ENCODE assay signal across 1 cellular context in the genomic region with DNA sequence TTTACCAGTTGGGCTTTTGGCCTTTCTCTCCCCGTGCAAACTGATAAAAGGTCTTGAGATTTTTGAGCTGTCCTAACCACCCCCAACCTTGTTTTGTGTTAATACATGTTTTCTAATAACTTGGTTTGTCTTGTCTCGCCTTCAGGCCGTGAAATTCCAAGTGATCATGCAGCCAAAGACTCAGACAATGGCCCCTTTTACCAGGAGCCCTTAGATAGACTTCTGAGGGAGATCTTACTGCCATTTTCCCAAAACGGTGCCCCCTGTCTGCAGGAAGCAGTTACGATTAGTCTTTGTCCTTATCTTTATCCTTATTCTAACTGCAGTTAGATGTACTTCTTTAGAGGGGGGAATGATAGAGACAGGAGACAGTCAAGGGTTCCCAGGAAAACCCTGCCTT.
TF ChIP-seq lines count a peak whose summit lies in the region.

No MANE protein-coding gene starts in this region.

TF ChIP-seq in GM23338, 12 proteins besides CTCF, POLR2A, EP300 and RAD21 (continued from another document):
- TF ChIP-seq, protein P1, sequence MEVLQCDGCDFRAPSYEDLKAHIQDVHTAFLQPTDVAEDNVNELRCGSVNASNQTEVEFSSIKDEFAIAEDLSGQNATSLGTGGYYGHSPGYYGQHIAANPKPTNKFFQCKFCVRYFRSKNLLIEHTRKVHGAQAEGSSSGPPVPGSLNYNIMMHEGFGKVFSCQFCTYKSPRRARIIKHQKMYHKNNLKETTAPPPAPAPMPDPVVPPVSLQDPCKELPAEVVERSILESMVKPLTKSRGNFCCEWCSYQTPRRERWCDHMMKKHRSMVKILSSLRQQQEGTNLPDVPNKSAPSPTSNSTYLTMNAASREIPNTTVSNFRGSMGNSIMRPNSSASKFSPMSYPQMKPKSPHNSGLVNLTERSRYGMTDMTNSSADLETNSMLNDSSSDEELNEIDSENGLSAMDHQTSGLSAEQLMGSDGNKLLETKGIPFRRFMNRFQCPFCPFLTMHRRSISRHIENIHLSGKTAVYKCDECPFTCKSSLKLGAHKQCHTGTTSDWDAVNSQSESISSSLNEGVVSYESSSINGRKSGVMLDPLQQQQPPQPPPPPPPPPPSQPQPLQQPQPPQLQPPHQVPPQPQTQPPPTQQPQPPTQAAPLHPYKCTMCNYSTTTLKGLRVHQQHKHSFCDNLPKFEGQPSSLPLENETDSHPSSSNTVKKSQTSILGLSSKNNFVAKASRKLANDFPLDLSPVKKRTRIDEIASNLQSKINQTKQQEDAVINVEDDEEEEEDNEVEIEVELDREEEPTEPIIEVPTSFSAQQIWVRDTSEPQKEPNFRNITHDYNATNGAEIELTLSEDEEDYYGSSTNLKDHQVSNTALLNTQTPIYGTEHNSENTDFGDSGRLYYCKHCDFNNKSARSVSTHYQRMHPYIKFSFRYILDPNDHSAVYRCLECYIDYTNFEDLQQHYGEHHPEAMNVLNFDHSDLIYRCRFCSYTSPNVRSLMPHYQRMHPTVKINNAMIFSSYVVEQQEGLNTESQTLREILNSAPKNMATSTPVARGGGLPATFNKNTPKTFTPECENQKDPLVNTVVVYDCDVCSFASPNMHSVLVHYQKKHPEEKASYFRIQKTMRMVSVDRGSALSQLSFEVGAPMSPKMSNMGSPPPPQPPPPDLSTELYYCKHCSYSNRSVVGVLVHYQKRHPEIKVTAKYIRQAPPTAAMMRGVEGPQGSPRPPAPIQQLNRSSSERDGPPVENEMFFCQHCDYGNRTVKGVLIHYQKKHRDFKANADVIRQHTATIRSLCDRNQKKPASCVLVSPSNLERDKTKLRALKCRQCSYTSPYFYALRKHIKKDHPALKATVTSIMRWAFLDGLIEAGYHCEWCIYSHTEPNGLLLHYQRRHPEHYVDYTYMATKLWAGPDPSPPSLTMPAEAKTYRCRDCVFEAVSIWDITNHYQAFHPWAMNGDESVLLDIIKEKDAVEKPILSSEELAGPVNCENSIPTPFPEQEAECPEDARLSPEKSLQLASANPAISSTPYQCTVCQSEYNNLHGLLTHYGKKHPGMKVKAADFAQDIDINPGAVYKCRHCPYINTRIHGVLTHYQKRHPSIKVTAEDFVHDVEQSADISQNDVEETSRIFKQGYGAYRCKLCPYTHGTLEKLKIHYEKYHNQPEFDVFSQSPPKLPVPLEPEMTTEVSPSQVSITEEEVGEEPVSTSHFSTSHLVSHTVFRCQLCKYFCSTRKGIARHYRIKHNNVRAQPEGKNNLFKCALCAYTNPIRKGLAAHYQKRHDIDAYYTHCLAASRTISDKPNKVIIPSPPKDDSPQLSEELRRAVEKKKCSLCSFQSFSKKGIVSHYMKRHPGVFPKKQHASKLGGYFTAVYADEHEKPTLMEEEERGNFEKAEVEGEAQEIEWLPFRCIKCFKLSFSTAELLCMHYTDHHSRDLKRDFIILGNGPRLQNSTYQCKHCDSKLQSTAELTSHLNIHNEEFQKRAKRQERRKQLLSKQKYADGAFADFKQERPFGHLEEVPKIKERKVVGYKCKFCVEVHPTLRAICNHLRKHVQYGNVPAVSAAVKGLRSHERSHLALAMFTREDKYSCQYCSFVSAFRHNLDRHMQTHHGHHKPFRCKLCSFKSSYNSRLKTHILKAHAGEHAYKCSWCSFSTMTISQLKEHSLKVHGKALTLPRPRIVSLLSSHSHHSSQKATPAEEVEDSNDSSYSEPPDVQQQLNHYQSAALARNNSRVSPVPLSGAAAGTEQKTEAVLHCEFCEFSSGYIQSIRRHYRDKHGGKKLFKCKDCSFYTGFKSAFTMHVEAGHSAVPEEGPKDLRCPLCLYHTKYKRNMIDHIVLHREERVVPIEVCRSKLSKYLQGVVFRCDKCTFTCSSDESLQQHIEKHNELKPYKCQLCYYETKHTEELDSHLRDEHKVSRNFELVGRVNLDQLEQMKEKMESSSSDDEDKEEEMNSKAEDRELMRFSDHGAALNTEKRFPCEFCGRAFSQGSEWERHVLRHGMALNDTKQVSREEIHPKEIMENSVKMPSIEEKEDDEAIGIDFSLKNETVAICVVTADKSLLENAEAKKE (CRISPR knock-in tag; IDR thresholded peaks at IDR 0.05) = no peak
- no peak for TF ChIP-seq ZNF114 (CRISPR knock-in tag; IDR thresholded peaks at IDR 0.05)
- TF ChIP-seq EZH2 (IDR thresholded peaks at IDR 0.05; ENCODE audit: low read depth, unreplicated experiment) = no peak
TF ChIP-seq in GM23338: peak in this region for 0.
